Comparison of ENCODE assay signal across 1 cellular context in the genomic region with DNA sequence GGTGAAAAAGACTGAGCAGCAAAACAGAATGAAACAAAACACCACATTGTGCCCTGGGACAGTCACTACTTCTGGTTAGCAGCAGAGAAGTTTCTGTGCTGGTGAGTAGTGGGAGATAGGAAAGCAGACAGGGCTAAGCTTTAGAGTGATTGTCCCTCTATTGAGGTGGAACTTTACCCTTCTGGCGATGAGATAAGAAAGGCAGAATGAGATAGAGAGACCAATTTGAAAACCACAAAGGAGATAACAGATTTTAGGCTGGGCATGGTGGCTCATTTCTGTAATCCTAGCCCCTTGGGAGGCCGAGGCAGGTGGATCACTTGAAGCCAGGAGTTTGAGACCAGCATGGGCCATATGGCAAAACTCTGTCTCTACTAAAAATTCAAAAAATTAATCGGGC.
A peak's percentile ranks its signal among the peaks of the same experiment; 100 is the strongest.
TF ChIP-seq lines count a peak whose summit lies in the region.

No MANE protein-coding gene starts in this region.

TF ChIP-seq in K562, 482 proteins besides CTCF, POLR2A, EP300 and RAD21 (continued from another document):
- TF ChIP-seq MITF (IDR thresholded peaks at IDR 0.05) (no peak), CBFA2T3 (IDR thresholded peaks at IDR 0.05) (peak; percentile 39; the same call in 1 of the 2 replicates), KDM1A (IDR thresholded peaks at IDR 0.05) (peak in 1 of 2 experiments; percentile 34; a peak in 1 of 4 replicates), TEAD2 (tag; IDR thresholded peaks at IDR 0.05) (no peak), SIRT6 (IDR thresholded peaks at IDR 0.05; ENCODE audit: low read depth, low read length) (no peak), NUFIP1 (IDR thresholded peaks at IDR 0.05; ENCODE audit: partially characterized antibody) (no peak), ETS2 (tag; IDR thresholded peaks at IDR 0.05; ENCODE audit: borderline replicate concordance, poor library complexity, severe bottlenecking) (no peak), TAF15 (IDR thresholded peaks at IDR 0.05; ENCODE audit: low read depth, low read length) (no peak), FOXJ2 (tag; IDR thresholded peaks at IDR 0.05) (no peak), NFE2 (IDR thresholded peaks at IDR 0.05; ENCODE audit: low read depth) (no peak)
